In genomic region chr4:146415829-146416228, GRCh38 we compare ENCODE assay signal across 14 cellular contexts.
A peak's percentile ranks its signal among the peaks of the same experiment; 100 is the strongest.
DNase-seq lines count a peak whose midpoint lies in the region; ATAC-seq and TF ChIP-seq lines count a peak whose summit lies in the region.
"Had no signal": no experiment of that assay in that cellular context is flagged by ENCODE, and none has a peak within 500 bp of the region (broad histone marks: within the 10 kb centered on the region; RNA-seq: fewer than 3 reads in every experiment).

No MANE protein-coding gene starts in this region.

- ATAC-seq in left lung: peak; percentile 88
- peak; percentile 60 for ATAC-seq in upper lobe of right lung
- ATAC-seq: GM12878 had no signal

- POLR2A ChIA-PET in A673 (lab: Charles Lee; ENCODE audit: low non-redundant PET): no interaction called here

- H3K4me1 ChIP-seq in A673 (ENCODE audit: insufficient read depth, low read length, poor library complexity, severe bottlenecking): peaks cover 51% of the 10 kb centered on the region
- no peaks in the 10 kb centered on the region for H3K4me1 ChIP-seq in left lung
- no peaks in the 10 kb centered on the region for H3K4me1 ChIP-seq in upper lobe of right lung

- TF ChIP-seq CTCF in A673 (conservative IDR thresholded peaks at IDR 0.05; ENCODE audit: low read depth, low read length): no peak
- no peak for TF ChIP-seq CTCF in LNCaP clone FGC (IDR thresholded peaks at IDR 0.05; ENCODE audit: control insufficient read depth, extremely low read depth, insufficient read depth)
- no peak for TF ChIP-seq CTCF in left lung (IDR thresholded peaks at IDR 0.05)
- no peak for TF ChIP-seq CTCF in upper lobe of right lung (IDR thresholded peaks at IDR 0.05)

- BruUV-seq in A673 (replicated peaks; lab: Mats Ljungman, UMichigan): no TSS peak

- no peak for DNase-seq in A673 (ENCODE audit: low spot score)
- peak; percentile 46 for DNase-seq in LNCaP clone FGC (ENCODE audit: low read depth)
- no peak for DNase-seq in left lung
- DNase-seq in upper lobe of right lung: no peak
- no peak for DNase-seq in NOMO-1 treated with dmso at 0.1 percent for 144 hours (lab: John Stamatoyannopoulos, UW; ENCODE audit: unreplicated experiment)
- no peak for DNase-seq in activated naive CD4-positive, alpha-beta T cell treated with Interleukin-2 at 50 U/mL for 16 hours
- DNase-seq: AML-193; CD4-positive, alpha-beta T cell; DND-41; EL; GOT3; H9 had no signal

- no peaks in the 10 kb centered on the region for H3K9me3 ChIP-seq in A673 (ENCODE audit: low read depth, low read length, poor library complexity, severe bottlenecking)
- H3K9me3 ChIP-seq in left lung: no peaks in the 10 kb centered on the region
- no peaks in the 10 kb centered on the region for H3K9me3 ChIP-seq in upper lobe of right lung

- no peaks in the 10 kb centered on the region for H3K36me3 ChIP-seq in A673 (ENCODE audit: insufficient read depth, low read length, poor library complexity, severe bottlenecking)
- H3K36me3 ChIP-seq in left lung: no peaks in the 10 kb centered on the region
- H3K36me3 ChIP-seq in upper lobe of right lung: no peaks in the 10 kb centered on the region

- H3K4me3 ChIP-seq in A673 (ENCODE audit: low read depth, low read length, poor library complexity, severe bottlenecking): no peak overlapping the region
- H3K4me3 ChIP-seq in LNCaP clone FGC (ENCODE audit: low read depth, low read length): no peak overlapping the region
- no peak overlapping the region for H3K4me3 ChIP-seq in left lung
- H3K4me3 ChIP-seq in upper lobe of right lung: no peak overlapping the region
- H3K4me3 ChIP-seq: GM12878 had no signal

- H3K27ac ChIP-seq in A673 (ENCODE audit: low read depth, low read length, poor library complexity, severe bottlenecking): peak overlapping the region; percentile 70
- H3K27ac ChIP-seq in left lung: no peak overlapping the region
- H3K27ac ChIP-seq in upper lobe of right lung: no peak overlapping the region
- H3K27ac ChIP-seq: C4-2B had no signal

- CTCF ChIA-PET in A673 (lab: Charles Lee): no interaction called here

- no peaks in the 10 kb centered on the region for H3K27me3 ChIP-seq in A673 (replicated peaks; ENCODE audit: insufficient read depth, low read depth, low read length, poor library complexity)
- H3K27me3 ChIP-seq in left lung: no peaks in the 10 kb centered on the region
- H3K27me3 ChIP-seq in upper lobe of right lung: no peaks in the 10 kb centered on the region

- intact Hi-C loops in A673 (cut with micrococcal nuclease; ENCODE audit: unreplicated experiment) (no loop called here), left lung (cut with DNase I) (no loop called here), upper lobe of right lung (cut with DNase I) (no loop called here)
